9 cellular contexts compared by ENCODE assay signal in genomic region chr17:77331161-77331864, GRCh38.
DNase-seq lines count a peak whose midpoint lies in the region; ATAC-seq and FAIRE-seq lines count a peak whose summit lies in the region.
"Had no signal": no experiment of that assay in that cellular context is flagged by ENCODE, and none has a peak within 500 bp of the region (broad histone marks: within the 10 kb centered on the region; RNA-seq: fewer than 3 reads in every experiment).

No MANE protein-coding gene starts in this region.

- peak; percentile 87 for DNase-seq in COLO829 (ENCODE audit: low spot score)
- peak; percentile 96 for DNase-seq in HTR-8/SVneo (ENCODE audit: insufficient read length, low spot score)
- DNase-seq in NK-92 (lab: John Stamatoyannopoulos, UW; ENCODE audit: unreplicated experiment), result peak; percentile 64
- DNase-seq in activated CD8-positive, alpha-beta memory T cell treated with anti-CD3 and anti-CD28 coated beads for 4 hours (ENCODE audit: low read depth in 2 of 2), result peak; percentile 91 to 94
- peak; percentile 81 for DNase-seq in middle frontal gyrus (ENCODE audit: extremely low spot score, low spot score)
- peak; percentile 94 to 97 for DNase-seq in stimulated activated CD8-positive, alpha-beta memory T cell treated with anti-CD3 and anti-CD28 coated beads, Interleukin-4, amount 100 ng/mL, for 1 hour (ENCODE audit: low read depth in 2 of 2, low spot score in 1 of 2)

- FAIRE-seq in HTR-8/SVneo (lab: Jason Lieb, UNC) (peak; percentile 92), endometrium (lab: Jason Lieb, UNC) (peak; percentile 8)
- FAIRE-seq: islet of Langerhans had no signal

- peak; percentile 28 for ATAC-seq in GM19468 (IDR thresholded peaks at IDR 0.05; ENCODE audit: extremely low read depth, unreplicated experiment)

Comparison
In these comparisons a context has a peak if more than half of its experiments do, and no peak if none do; other contexts are left out.
1. Peak in every context shown above with its lines: DNase-seq and ATAC-seq.